9 cellular contexts compared by ENCODE assay signal in genomic region chr9:37290881-37291485, GRCh38.
DNase-seq lines count a peak whose midpoint lies in the region; ATAC-seq, FAIRE-seq and TF ChIP-seq lines count a peak whose summit lies in the region.
"Had no signal": no experiment of that assay in that cellular context is flagged by ENCODE, and none has a peak within 500 bp of the region (broad histone marks: within the 10 kb centered on the region; RNA-seq: fewer than 3 reads in every experiment).

No MANE protein-coding gene starts in this region.

- peak; percentile 90 for FAIRE-seq in GM12878 (lab: Jason Lieb, UNC)
- FAIRE-seq: pancreas had no signal

- no peak for TF ChIP-seq EP300 in GM12878 (IDR thresholded peaks at IDR 0.05; ENCODE audit: borderline replicate concordance in 1 of 2, control insufficient read depth in 1 of 2, low read depth in 2 of 2, low read length in 2 of 2)

- RAD21 ChIA-PET in GM12878 (lab: Charles Lee; ENCODE audit: unreplicated experiment): no interaction called here

- CTCF ChIA-PET in GM12878 (lab: Yijun Ruan, JAX): interaction anchor here (1.6 kb wide), 1 partner anchor 94 kb away, joined by 4 read pairs; no protein-coding TSS in a partner anchor

- H2AFZ ChIP-seq in GM12878 (ENCODE audit: control insufficient read depth, low read depth, low read length): peak overlapping the region; percentile 10; the same call in 1 of the 2 replicates

- peak; percentile 36 for ATAC-seq in GM18498 (IDR thresholded peaks at IDR 0.05; ENCODE audit: unreplicated experiment)
- ATAC-seq in GM12878: peak; percentile 48
- peak; percentile 36 to 69 for ATAC-seq in gastrocnemius medialis
- ATAC-seq in HG03097 (IDR thresholded peaks at IDR 0.05; ENCODE audit: low FRiP score, unreplicated experiment): no peak
- no peak for ATAC-seq in left lung
- ATAC-seq: pancreas had no signal

- peak overlapping the region; percentile 57 for H3K9ac ChIP-seq in GM12878 (ENCODE audit: control insufficient read depth, insufficient read depth, low read length)

- H3K4me3 ChIP-seq in GM12878 (peak overlapping the region; percentile 44), gastrocnemius medialis (no peak overlapping the region), left lung (no peak overlapping the region)
- H3K4me3 ChIP-seq: pancreas had no signal

- peaks cover 2% of the 10 kb centered on the region; the same call in 2 of the 3 replicates for H3K9me3 ChIP-seq in GM12878 (replicated peaks; ENCODE audit: control insufficient read depth, insufficient read depth, low read length)
- H3K9me3 ChIP-seq in gastrocnemius medialis: no peaks in the 10 kb centered on the region
- H3K9me3 ChIP-seq in left lung: no peaks in the 10 kb centered on the region
- H3K9me3 ChIP-seq: pancreas had no signal

- 9% methylated on average over 2 of the region's 2 CpGs for WGBS in GM12878 (ENCODE audit: insufficient coverage, insufficient replicate concordance, low lambda C conversion rate, missing lambda C conversion rate)

- TF ChIP-seq CTCF in GM12878 (IDR thresholded peaks at IDR 0.05 in 2 of 3, conservative IDR thresholded peaks at IDR 0.05 in 1 of 3; ENCODE audit: control insufficient read depth in 2 of 3, extremely low read depth in 1 of 3, insufficient read depth in 1 of 3, low read depth in 3 of 3, low read length in 3 of 3) (no peak), gastrocnemius medialis (IDR thresholded peaks at IDR 0.05 in 4 of 5, conservative IDR thresholded peaks at IDR 0.05 in 1 of 5) (no peak), left lung (IDR thresholded peaks at IDR 0.05) (no peak)

- in situ Hi-C loops in GM12878 (cut with MboI) (no loop called here), gastrocnemius medialis (cut with MboI; ENCODE audit: low sequenced_read_pairs in 4 of 4) (loop anchor here in 1 of 4 donors (10.0 kb wide), 1 partner anchor 56 kb away; no protein-coding TSS in a partner anchor)

- H3K27me3 ChIP-seq in GM12878 (replicated peaks in 1 of 2; ENCODE audit: control insufficient read depth in 2 of 2, insufficient read depth in 2 of 2, low read length in 1 of 2): no peaks in the 10 kb centered on the region
- no peaks in the 10 kb centered on the region for H3K27me3 ChIP-seq in gastrocnemius medialis
- no peaks in the 10 kb centered on the region for H3K27me3 ChIP-seq in left lung
- H3K27me3 ChIP-seq: pancreas had no signal

- H3K4me2 ChIP-seq in GM12878 (ENCODE audit: control insufficient read depth, insufficient read depth): peak overlapping the region; percentile 97

- intact Hi-C loops in GM12878 (cut with micrococcal nuclease; ENCODE audit: unreplicated experiment) (loop anchor here (2.0 to 5.0 kb wide), 4 partner anchors 79 to 264 kb away; no protein-coding TSS in a partner anchor), gastrocnemius medialis (cut with DNase I; ENCODE audit: low total_unique reads) (loop anchor here (1.0 kb wide), 1 partner anchor 8 kb away; no protein-coding TSS in a partner anchor), left lung (cut with DNase I) (no loop called here)

- H3K79me2 ChIP-seq in GM12878 (ENCODE audit: control insufficient read depth, insufficient read depth, low read length): peaks cover 85% of the 10 kb centered on the region

- H3K27ac ChIP-seq in GM12878 (ENCODE audit: control insufficient read depth, insufficient read depth) (peak overlapping the region; percentile 87), gastrocnemius medialis (no peak overlapping the region), left lung (no peak overlapping the region)
- H3K27ac ChIP-seq: pancreas had no signal

- SMC1A ChIA-PET in GM12878 (lab: Charles Lee; ENCODE audit: uncharacterized antibody, unreplicated experiment): interaction anchor here (1.5 kb wide), 2 partner anchors 52 to 77 kb away, joined by 3 to 4 read pairs; no protein-coding TSS in a partner anchor

- POLR2A ChIA-PET in GM12878 (lab: Charles Lee): no interaction called here

- H3K4me1 ChIP-seq in GM12878 (ENCODE audit: control insufficient read depth, insufficient read depth, low read length): peaks cover 61% of the 10 kb centered on the region
- H3K4me1 ChIP-seq in gastrocnemius medialis: peaks cover 6 to 14% of the 10 kb centered on the region in 2 donors
- H3K4me1 ChIP-seq in left lung: peaks cover 0 to 12% of the 10 kb centered on the region in 2 donors

- no peaks in the 10 kb centered on the region for H3K36me3 ChIP-seq in GM12878 (ENCODE audit: control insufficient read depth in 2 of 2, insufficient read depth in 2 of 2, low read length in 1 of 2)
- no peaks in the 10 kb centered on the region for H3K36me3 ChIP-seq in gastrocnemius medialis
- no peaks in the 10 kb centered on the region for H3K36me3 ChIP-seq in left lung
- H3K36me3 ChIP-seq: pancreas had no signal

- no peak for TF ChIP-seq RAD21 in GM12878 (IDR thresholded peaks at IDR 0.05; ENCODE audit: insufficient read depth, low read depth, low read length)

- no peaks in the 10 kb centered on the region for H4K20me1 ChIP-seq in GM12878 (ENCODE audit: control insufficient read depth, insufficient read depth)

- BruUV-seq in GM12878 (replicated peaks; lab: Mats Ljungman, UMichigan): TSS peak; percentile 34

- DNase-seq in NCI-H226: peak; percentile 57
- no peak for DNase-seq in GM12878 (ENCODE audit: low read depth, low spot score)
- DNase-seq in gastrocnemius medialis: no peak
- no peak for DNase-seq in left lung
- no peak for DNase-seq in GM19238 (ENCODE audit: insufficient read length, low spot score)
- DNase-seq: NCI-H524 treated with DMSO at 0.1 percent for 48 hours, pancreas had no signal

- TF ChIP-seq POLR2A in GM12878 (IDR thresholded peaks at IDR 0.05; ENCODE audit: low read depth, low read length) (no peak), gastrocnemius medialis (IDR thresholded peaks at IDR 0.05) (no peak)

TF ChIP-seq in GM12878, 131 proteins besides CTCF, POLR2A, EP300 and RAD21 (continues in another document):
- TF ChIP-seq PML (IDR thresholded peaks at IDR 0.05; ENCODE audit: low read length) (0 out of 2 replicates have a peak, but pooled peaks have one; percentile 36), PAX8 (IDR thresholded peaks at IDR 0.05) (no peak), SUPT20H (IDR thresholded peaks at IDR 0.05; ENCODE audit: borderline replicate concordance, control insufficient read depth, low read depth, low read length) (no peak), NFIC (IDR thresholded peaks at IDR 0.05; ENCODE audit: low read depth, low read length) (peak; percentile 77), ASH2L (IDR thresholded peaks at IDR 0.05; ENCODE audit: borderline replicate concordance, low read depth) (no peak), FOXM1 (IDR thresholded peaks at IDR 0.05; ENCODE audit: low read depth, low read length) (no peak; the same call in 1 of the 2 replicates), ELK1 (IDR thresholded peaks at IDR 0.05; ENCODE audit: low read depth, low read length) (no peak), HDAC2 (IDR thresholded peaks at IDR 0.05) (no peak), ZNF384 (IDR thresholded peaks at IDR 0.05; ENCODE audit: borderline replicate concordance, low read depth, low read length) (no peak), JUNB (IDR thresholded peaks at IDR 0.05) (peak; percentile 85), RFX5 (IDR thresholded peaks at IDR 0.05; ENCODE audit: low read depth, low read length) (no peak), ZBED1 (IDR thresholded peaks at IDR 0.05; ENCODE audit: borderline replicate concordance) (0 out of 2 replicates have a peak, but pooled peaks have one; percentile 47), ZZZ3 (IDR thresholded peaks at IDR 0.05; ENCODE audit: control insufficient read depth, insufficient read length, low read depth) (no peak), POLR2AphosphoS2 (IDR thresholded peaks at IDR 0.05; ENCODE audit: low read depth, low read length) (no peak), CBX3 (IDR thresholded peaks at IDR 0.05; ENCODE audit: borderline replicate concordance, low read depth) (no peak), TCF7 (IDR thresholded peaks at IDR 0.05; ENCODE audit: borderline replicate concordance) (0 out of 2 replicates have a peak, but pooled peaks have one; percentile 11), ZBTB33 (IDR thresholded peaks at IDR 0.05) (no peak)

Comparison
In these comparisons a context has a peak if more than half of its experiments do, and no peak if none do; other contexts are left out.
1. ATAC-seq: peak in GM18498 (single experiment), GM12878 (single experiment) and gastrocnemius medialis (2 of 2); none in HG03097 (single experiment) and left lung (single experiment).
2. intact Hi-C loops: an anchor here in GM12878 (2.0 to 5.0 kb wide) and gastrocnemius medialis (1.0 kb wide); none called in left lung.